Comparison of ENCODE assay signal across 4 cellular contexts in genomic region chr1:231841616-231842344, GRCh38.
A peak's percentile ranks its signal among the peaks of the same experiment; 100 is the strongest.
TF ChIP-seq lines count a peak whose summit lies in the region.

No MANE protein-coding gene starts in this region.

TF ChIP-seq in IMR-90, 13 proteins besides CTCF, POLR2A, EP300 and RAD21:
- no peak for TF ChIP-seq NFE2L2 (IDR thresholded peaks at IDR 0.05; ENCODE audit: low read depth, low read length)
- TF ChIP-seq RFX5 (IDR thresholded peaks at IDR 0.05; ENCODE audit: low read depth, low read length): no peak
- TF ChIP-seq, protein P1, sequence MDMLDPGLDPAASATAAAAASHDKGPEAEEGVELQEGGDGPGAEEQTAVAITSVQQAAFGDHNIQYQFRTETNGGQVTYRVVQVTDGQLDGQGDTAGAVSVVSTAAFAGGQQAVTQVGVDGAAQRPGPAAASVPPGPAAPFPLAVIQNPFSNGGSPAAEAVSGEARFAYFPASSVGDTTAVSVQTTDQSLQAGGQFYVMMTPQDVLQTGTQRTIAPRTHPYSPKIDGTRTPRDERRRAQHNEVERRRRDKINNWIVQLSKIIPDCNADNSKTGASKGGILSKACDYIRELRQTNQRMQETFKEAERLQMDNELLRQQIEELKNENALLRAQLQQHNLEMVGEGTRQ (IDR thresholded peaks at IDR 0.05; ENCODE audit: low read depth, low read length): no peak
- TF ChIP-seq MXI1 (IDR thresholded peaks at IDR 0.05; ENCODE audit: borderline replicate concordance, low read depth, low read length): no peak
- TF ChIP-seq BHLHE40 (IDR thresholded peaks at IDR 0.05; ENCODE audit: low read depth, low read length): no peak
- no peak for TF ChIP-seq MAFK (IDR thresholded peaks at IDR 0.05; ENCODE audit: low read depth, low read length)
- TF ChIP-seq SMC3 (IDR thresholded peaks at IDR 0.05; ENCODE audit: low read depth, low read length): no peak
- no peak for TF ChIP-seq CEBPB (IDR thresholded peaks at IDR 0.05; ENCODE audit: low read depth, low read length)
- no peak for TF ChIP-seq MAZ (IDR thresholded peaks at IDR 0.05; ENCODE audit: borderline replicate concordance, low read depth, low read length)
- no peak for TF ChIP-seq ELK1 (IDR thresholded peaks at IDR 0.05; ENCODE audit: borderline replicate concordance, low read depth, low read length)
- TF ChIP-seq FOS (IDR thresholded peaks at IDR 0.05; ENCODE audit: low read depth, low read length): no peak
- no peak for TF ChIP-seq CHD1 (IDR thresholded peaks at IDR 0.05; ENCODE audit: low read depth, low read length)
- TF ChIP-seq RCOR1 (IDR thresholded peaks at IDR 0.05; ENCODE audit: insufficient replicate concordance, low read length): no peak

TF ChIP-seq in endothelial cell of umbilical vein, 7 proteins besides CTCF, POLR2A, EP300 and RAD21:
- peak; percentile 23 for TF ChIP-seq GATA2 (IDR thresholded peaks at IDR 0.05; ENCODE audit: insufficient read depth, insufficient read length, low read depth, low read length)
- no peak for TF ChIP-seq JUN (IDR thresholded peaks at IDR 0.05; ENCODE audit: borderline replicate concordance, insufficient read depth, insufficient read length, low read depth)
- peak; percentile 70 for TF ChIP-seq FOS (IDR thresholded peaks at IDR 0.05; ENCODE audit: borderline replicate concordance, insufficient read depth, low read length)
- TF ChIP-seq POLR2AphosphoS5 (IDR thresholded peaks at IDR 0.05; ENCODE audit: insufficient read depth, low read depth, low read length): no peak

TF ChIP-seq in HepG2, 621 proteins besides CTCF, POLR2A, EP300 and RAD21 (continues in another document):
- TF ChIP-seq PBX3 (CRISPR knock-in tag; IDR thresholded peaks at IDR 0.05; ENCODE audit: borderline replicate concordance) (no peak), NR0B2 (CRISPR knock-in tag; IDR thresholded peaks at IDR 0.05) (no peak), SAFB2 (CRISPR knock-in tag; IDR thresholded peaks at IDR 0.05; ENCODE audit: borderline replicate concordance, low read depth) (no peak), ZNF414 (CRISPR knock-in tag; IDR thresholded peaks at IDR 0.05) (no peak), ZNF605 (CRISPR knock-in tag; IDR thresholded peaks at IDR 0.05) (0 out of 2 replicates have a peak, but pooled peaks have one; percentile 24), ZNF704 (CRISPR knock-in tag; IDR thresholded peaks at IDR 0.05; ENCODE audit: borderline replicate concordance) (no peak), SIN3A (IDR thresholded peaks at IDR 0.05; ENCODE audit: borderline replicate concordance, low read depth, low read length) (no peak), RBAK (CRISPR knock-in tag; IDR thresholded peaks at IDR 0.05) (no peak), NFATC3 (CRISPR knock-in tag; IDR thresholded peaks at IDR 0.05) (no peak)
- TF ChIP-seq, protein P2, sequence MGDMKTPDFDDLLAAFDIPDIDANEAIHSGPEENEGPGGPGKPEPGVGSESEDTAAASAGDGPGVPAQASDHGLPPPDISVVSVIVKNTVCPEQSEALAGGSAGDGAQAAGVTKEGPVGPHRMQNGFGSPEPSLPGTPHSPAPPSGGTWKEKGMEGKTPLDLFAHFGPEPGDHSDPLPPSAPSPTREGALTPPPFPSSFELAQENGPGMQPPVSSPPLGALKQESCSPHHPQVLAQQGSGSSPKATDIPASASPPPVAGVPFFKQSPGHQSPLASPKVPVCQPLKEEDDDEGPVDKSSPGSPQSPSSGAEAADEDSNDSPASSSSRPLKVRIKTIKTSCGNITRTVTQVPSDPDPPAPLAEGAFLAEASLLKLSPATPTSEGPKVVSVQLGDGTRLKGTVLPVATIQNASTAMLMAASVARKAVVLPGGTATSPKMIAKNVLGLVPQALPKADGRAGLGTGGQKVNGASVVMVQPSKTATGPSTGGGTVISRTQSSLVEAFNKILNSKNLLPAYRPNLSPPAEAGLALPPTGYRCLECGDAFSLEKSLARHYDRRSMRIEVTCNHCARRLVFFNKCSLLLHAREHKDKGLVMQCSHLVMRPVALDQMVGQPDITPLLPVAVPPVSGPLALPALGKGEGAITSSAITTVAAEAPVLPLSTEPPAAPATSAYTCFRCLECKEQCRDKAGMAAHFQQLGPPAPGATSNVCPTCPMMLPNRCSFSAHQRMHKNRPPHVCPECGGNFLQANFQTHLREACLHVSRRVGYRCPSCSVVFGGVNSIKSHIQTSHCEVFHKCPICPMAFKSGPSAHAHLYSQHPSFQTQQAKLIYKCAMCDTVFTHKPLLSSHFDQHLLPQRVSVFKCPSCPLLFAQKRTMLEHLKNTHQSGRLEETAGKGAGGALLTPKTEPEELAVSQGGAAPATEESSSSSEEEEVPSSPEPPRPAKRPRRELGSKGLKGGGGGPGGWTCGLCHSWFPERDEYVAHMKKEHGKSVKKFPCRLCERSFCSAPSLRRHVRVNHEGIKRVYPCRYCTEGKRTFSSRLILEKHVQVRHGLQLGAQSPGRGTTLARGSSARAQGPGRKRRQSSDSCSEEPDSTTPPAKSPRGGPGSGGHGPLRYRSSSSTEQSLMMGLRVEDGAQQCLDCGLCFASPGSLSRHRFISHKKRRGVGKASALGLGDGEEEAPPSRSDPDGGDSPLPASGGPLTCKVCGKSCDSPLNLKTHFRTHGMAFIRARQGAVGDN (CRISPR knock-in tag; IDR thresholded peaks at IDR 0.05): no peak
- TF ChIP-seq, protein P3, sequence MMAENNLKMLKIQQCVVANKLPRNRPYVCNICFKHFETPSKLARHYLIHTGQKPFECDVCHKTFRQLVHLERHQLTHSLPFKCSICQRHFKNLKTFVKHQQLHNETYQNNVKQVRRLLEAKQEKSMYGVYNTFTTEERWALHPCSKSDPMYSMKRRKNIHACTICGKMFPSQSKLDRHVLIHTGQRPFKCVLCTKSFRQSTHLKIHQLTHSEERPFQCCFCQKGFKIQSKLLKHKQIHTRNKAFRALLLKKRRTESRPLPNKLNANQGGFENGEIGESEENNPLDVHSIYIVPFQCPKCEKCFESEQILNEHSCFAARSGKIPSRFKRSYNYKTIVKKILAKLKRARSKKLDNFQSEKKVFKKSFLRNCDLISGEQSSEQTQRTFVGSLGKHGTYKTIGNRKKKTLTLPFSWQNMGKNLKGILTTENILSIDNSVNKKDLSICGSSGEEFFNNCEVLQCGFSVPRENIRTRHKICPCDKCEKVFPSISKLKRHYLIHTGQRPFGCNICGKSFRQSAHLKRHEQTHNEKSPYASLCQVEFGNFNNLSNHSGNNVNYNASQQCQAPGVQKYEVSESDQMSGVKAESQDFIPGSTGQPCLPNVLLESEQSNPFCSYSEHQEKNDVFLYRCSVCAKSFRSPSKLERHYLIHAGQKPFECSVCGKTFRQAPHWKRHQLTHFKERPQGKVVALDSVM (CRISPR knock-in tag; IDR thresholded peaks at IDR 0.05): no peak

TF ChIP-seq in SK-N-SH, 30 proteins besides CTCF, POLR2A, EP300 and RAD21:
- TF ChIP-seq USF1 (IDR thresholded peaks at IDR 0.05; ENCODE audit: borderline replicate concordance, low read depth) (no peak), FOXJ3 (CRISPR knock-in tag; IDR thresholded peaks at IDR 0.05) (no peak), CHD2 (IDR thresholded peaks at IDR 0.05; ENCODE audit: low read length, partially characterized antibody) (no peak), MXI1 (IDR thresholded peaks at IDR 0.05; ENCODE audit: low read depth, low read length) (no peak), NRF1 (IDR thresholded peaks at IDR 0.05; ENCODE audit: low read depth, low read length) (no peak), JUND (IDR thresholded peaks at IDR 0.05) (no peak), TEAD4 (IDR thresholded peaks at IDR 0.05; ENCODE audit: borderline replicate concordance, insufficient read depth) (no peak), SMC3 (IDR thresholded peaks at IDR 0.05; ENCODE audit: low read depth, low read length) (no peak), FOSL2 (IDR thresholded peaks at IDR 0.05; ENCODE audit: borderline replicate concordance, low read depth) (no peak), IRF3 (IDR thresholded peaks at IDR 0.05; ENCODE audit: low read depth, low read length) (no peak)
- TF ChIP-seq, protein P1 (IDR thresholded peaks at IDR 0.05; ENCODE audit: borderline replicate concordance, low read depth, low read length): no peak
